12 cellular contexts compared by ENCODE assay signal in the genomic region with DNA sequence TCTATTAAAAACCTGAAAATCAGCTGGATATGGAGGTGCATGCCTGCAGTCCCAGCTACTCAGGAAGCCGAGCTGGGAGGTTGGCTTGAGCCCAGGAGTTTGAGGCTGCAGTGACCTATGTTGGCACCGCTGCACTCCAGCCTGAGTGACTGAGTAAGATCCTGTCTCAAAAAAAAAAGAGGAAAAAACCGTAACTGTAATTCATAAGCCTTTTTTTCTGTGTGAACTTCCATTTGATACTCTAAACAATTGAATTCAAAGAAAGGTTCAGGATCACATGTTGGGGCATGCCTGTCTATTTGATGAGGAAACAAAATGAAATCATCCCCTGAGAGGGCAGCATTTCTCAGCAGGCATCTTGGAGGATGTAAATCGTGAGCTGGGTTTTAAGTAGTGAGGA. TPM values are rescaled to one million over a fixed set of nuclear protein-coding genes. Genes with fewer than 3 reads are reported as not detected.
DNase-seq lines count a peak whose midpoint lies in the region; ATAC-seq and TF ChIP-seq lines count a peak whose summit lies in the region.
"Had no signal": no experiment of that assay in that cellular context is flagged by ENCODE, and none has a peak within 500 bp of the region (broad histone marks: within the 10 kb centered on the region; RNA-seq: fewer than 3 reads in every experiment).

No MANE protein-coding gene starts in this region.

- no peak overlapping the region for H3K14ac ChIP-seq in neuronal stem cell (ENCODE audit: low read length)

- TF ChIP-seq CTCF in choroid plexus epithelial cell (conservative IDR thresholded peaks at IDR 0.05; ENCODE audit: low read depth, low read length): no peak
- no peak for TF ChIP-seq CTCF in CD8-positive, alpha-beta T cell (IDR thresholded peaks at IDR 0.05)

- H3K9me3 ChIP-seq in neuronal stem cell (replicated peaks in 1 of 2; ENCODE audit: control insufficient read depth in 2 of 2, insufficient read depth in 1 of 2, low read depth in 1 of 2, low read length in 2 of 2): no peaks in the 10 kb centered on the region
- H3K9me3 ChIP-seq in CD8-positive, alpha-beta T cell (ENCODE audit: low read length): no peaks in the 10 kb centered on the region

- H2BK120ac ChIP-seq in neuronal stem cell (ENCODE audit: low read depth, low read length): no peak overlapping the region

- no peaks in the 10 kb centered on the region for H3K36me3 ChIP-seq in neuronal stem cell (replicated peaks in 1 of 2; ENCODE audit: control insufficient read depth in 2 of 2, insufficient read depth in 2 of 2, low read length in 2 of 2)
- no peaks in the 10 kb centered on the region for H3K36me3 ChIP-seq in CD8-positive, alpha-beta T cell (ENCODE audit: insufficient read depth, low read length)

- H3K27me3 Mint-ChIP-seq in CD8-positive, alpha-beta T cell (ENCODE audit: low read depth): no peaks in the 10 kb centered on the region
- H3K27me3 Mint-ChIP-seq: activated CD8-positive, alpha-beta T cell treated with anti-CD3 and anti-CD28 coated beads for 36 hours had no signal

- CTCF ChIA-PET in CD8-positive, alpha-beta T cell (lab: Charles Lee): no interaction called here

- no peak overlapping the region for H3K23ac ChIP-seq in neuronal stem cell (ENCODE audit: low read depth, low read length, poor library complexity)

- no peaks in the 10 kb centered on the region for H3K79me1 ChIP-seq in neuronal stem cell (ENCODE audit: low read depth, low read length)

- H3K4me3 ChIP-seq in choroid plexus epithelial cell (ENCODE audit: low read depth, low read length): no peak overlapping the region
- no peak overlapping the region for H3K4me3 ChIP-seq in neuronal stem cell (ENCODE audit: low read length in 2 of 2)
- H3K4me3 ChIP-seq in CD8-positive, alpha-beta T cell (ENCODE audit: low read depth, low read length): no peak overlapping the region

- intact Hi-C loops in CD8-positive, alpha-beta T cell (cut with DNase I, micrococcal nuclease): no loop called here

- no peak overlapping the region for H3K27ac Mint-ChIP-seq in CD8-positive, alpha-beta T cell
- H3K27ac Mint-ChIP-seq: activated CD8-positive, alpha-beta T cell treated with anti-CD3 and anti-CD28 coated beads for 36 hours had no signal

- H3K18ac ChIP-seq in neuronal stem cell (ENCODE audit: low read length): no peak overlapping the region

- POLR2A ChIA-PET in CD8-positive, alpha-beta T cell (lab: Charles Lee): no interaction called here

- H3K4me3 Mint-ChIP-seq in CD8-positive, alpha-beta T cell: no peak overlapping the region
- H3K4me3 Mint-ChIP-seq: activated CD8-positive, alpha-beta T cell treated with anti-CD3 and anti-CD28 coated beads for 36 hours had no signal

- H3K27me3 ChIP-seq in neuronal stem cell (ENCODE audit: control insufficient read depth in 3 of 3, insufficient read depth in 3 of 3, low read depth in 1 of 3, low read length in 3 of 3): no peaks in the 10 kb centered on the region
- H3K27me3 ChIP-seq in CD8-positive, alpha-beta T cell (ENCODE audit: insufficient read depth, low read length): no peaks in the 10 kb centered on the region

- ATAC-seq in GM21515 (IDR thresholded peaks at IDR 0.05; ENCODE audit: unreplicated experiment): no peak
- no peak for ATAC-seq in CD8-positive, alpha-beta T cell
- ATAC-seq: activated CD8-positive, alpha-beta T cell treated with anti-CD3 and anti-CD28 coated beads for 36 hours; sciatic nerve had no signal

- DNase-seq in DMS79 (lab: John Stamatoyannopoulos, UW) (peak; percentile 33), NCI-H146 (lab: John Stamatoyannopoulos, UW) (peak; percentile 55), choroid plexus epithelial cell (ENCODE audit: low read depth) (peak; percentile 66), neuronal stem cell (ENCODE audit: low spot score) (no peak), cerebellar nuclear complex (lab: John Stamatoyannopoulos, UW) (no peak), GM19240 (ENCODE audit: insufficient read length, low spot score) (no peak)
- DNase-seq in CD8-positive, alpha-beta T cell: no peak
- DNase-seq: activated CD8-positive, alpha-beta T cell treated with anti-CD3 and anti-CD28 coated beads for 36 hours; DND-41; SHP77 had no signal

- no peaks in the 10 kb centered on the region for H3K4me1 ChIP-seq in neuronal stem cell (ENCODE audit: control insufficient read depth in 2 of 2, insufficient read depth in 1 of 2, low read depth in 1 of 2, low read length in 2 of 2)
- peaks cover 10% of the 10 kb centered on the region for H3K4me1 ChIP-seq in CD8-positive, alpha-beta T cell (ENCODE audit: insufficient read depth, low read length)

- H2AFZ ChIP-seq in neuronal stem cell (ENCODE audit: low read length): peak overlapping the region; percentile 2

- no peak overlapping the region for H2BK12ac ChIP-seq in neuronal stem cell (ENCODE audit: low read length)

- H2BK15ac ChIP-seq in neuronal stem cell (ENCODE audit: low read length): no peak overlapping the region

- no peaks in the 10 kb centered on the region for H3K9me3 Mint-ChIP-seq in CD8-positive, alpha-beta T cell
- H3K9me3 Mint-ChIP-seq: activated CD8-positive, alpha-beta T cell treated with anti-CD3 and anti-CD28 coated beads for 36 hours had no signal

- no peak overlapping the region for H3K4me2 ChIP-seq in neuronal stem cell (ENCODE audit: insufficient read depth, low read length, poor library complexity, severe bottlenecking)

- H2AK5ac ChIP-seq in neuronal stem cell (ENCODE audit: low read depth, low read length): no peak overlapping the region

- H4K8ac ChIP-seq in neuronal stem cell (ENCODE audit: low read depth, low read length): no peak overlapping the region

- no peak overlapping the region for H2BK5ac ChIP-seq in neuronal stem cell (ENCODE audit: low read length)

- H3K9ac ChIP-seq in neuronal stem cell (ENCODE audit: low read depth, low read length, poor library complexity): no peak overlapping the region

- no peak overlapping the region for H3K4ac ChIP-seq in neuronal stem cell (ENCODE audit: low read length)

- H3K36me3 Mint-ChIP-seq in CD8-positive, alpha-beta T cell: no peaks in the 10 kb centered on the region

- no peak overlapping the region for H3K27ac ChIP-seq in neuronal stem cell (replicated peaks; ENCODE audit: low read length)
- H3K27ac ChIP-seq in CD8-positive, alpha-beta T cell (ENCODE audit: low read depth, low read length): no peak overlapping the region

- no peak overlapping the region for H4K91ac ChIP-seq in neuronal stem cell (ENCODE audit: low read depth, low read length, poor library complexity)

- peaks cover 15% of the 10 kb centered on the region for H3K4me1 Mint-ChIP-seq in CD8-positive, alpha-beta T cell (ENCODE audit: low read depth)

- no CpG with 5 or more reads among the region's 4 CpGs for WGBS in neuronal stem cell (ENCODE audit: extremely low coverage in 2 of 2, insufficient read length in 2 of 2, insufficient replicate concordance in 1 of 2), 2 donors

RNA-seq across cellular contexts. Expression of a gene that starts 38.8 kb away (rescaled TPM):
- 2.0 TPM for polyA plus RNA-seq in neuronal stem cell (2013, experiment 1 of 2)
- 2.0 TPM for polyA plus RNA-seq in neuronal stem cell (2013, experiment 2 of 2)
- total RNA-seq in CD8-positive, alpha-beta T cell: not detected

Comparison
In these comparisons a context has a peak if more than half of its experiments do, and no peak if none do; other contexts are left out.
1. DNase-seq: peak in DMS79 (single experiment), NCI-H146 (single experiment) and choroid plexus epithelial cell (single experiment); none in neuronal stem cell (single experiment), cerebellar nuclear complex (0 of 2), CD8-positive, alpha-beta T cell (0 of 7) and GM19240 (single experiment).